21 cellular contexts compared by ENCODE assay signal in the genomic region with DNA sequence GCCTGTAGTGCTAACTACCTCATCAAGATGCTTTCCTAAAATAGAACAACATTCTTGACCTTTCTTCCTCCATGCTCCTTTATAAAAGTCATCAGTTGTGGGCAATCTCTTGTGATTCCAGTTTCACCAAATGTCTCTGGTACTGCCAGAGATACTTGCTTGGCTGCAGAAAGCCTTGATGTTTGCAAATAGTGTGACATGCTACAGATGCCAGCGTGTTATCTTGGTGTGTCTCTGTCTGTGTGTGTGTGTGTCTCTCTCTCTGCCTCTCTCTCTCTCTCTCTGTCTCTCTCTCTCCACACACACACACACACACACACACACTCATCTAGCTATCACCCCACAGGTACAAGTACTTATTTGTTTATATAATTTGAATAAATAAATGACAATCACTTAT.
A peak's percentile ranks its signal among the peaks of the same experiment; 100 is the strongest.
DNase-seq lines count a peak whose midpoint lies in the region; ATAC-seq, FAIRE-seq and TF ChIP-seq lines count a peak whose summit lies in the region.
"Had no signal": no experiment of that assay in that cellular context is flagged by ENCODE, and none has a peak within 500 bp of the region (broad histone marks: within the 10 kb centered on the region; RNA-seq: fewer than 3 reads in every experiment).

No MANE protein-coding gene starts in this region.

- H3K9ac ChIP-seq in astrocyte (ENCODE audit: low read length) = no peak overlapping the region
- H3K9ac ChIP-seq: KMS-11 had no signal

- H3K79me2 ChIP-seq in astrocyte (ENCODE audit: insufficient read depth, low read length) = no peaks in the 10 kb centered on the region

- no peaks in the 10 kb centered on the region for H3K9me3 Mint-ChIP-seq in astrocyte (ENCODE audit: unreplicated experiment)
- H3K9me3 Mint-ChIP-seq: CD8-positive, alpha-beta T cell; H9 had no signal

- H3K27me3 Mint-ChIP-seq in astrocyte (ENCODE audit: low read depth, unreplicated experiment) = no peaks in the 10 kb centered on the region

- no peak overlapping the region for H2AFZ ChIP-seq in astrocyte (ENCODE audit: low read depth, low read length)

- no peaks in the 10 kb centered on the region for H3K36me3 Mint-ChIP-seq in astrocyte (ENCODE audit: low read depth, unreplicated experiment)
- H3K36me3 Mint-ChIP-seq: CD8-positive, alpha-beta T cell had no signal

- ATAC-seq in HG03432 (IDR thresholded peaks at IDR 0.05; ENCODE audit: unreplicated experiment) = no peak
- ATAC-seq: CD8-positive, alpha-beta T cell; Right ventricle myocardium inferior had no signal

- H3K4me1 Mint-ChIP-seq in astrocyte (ENCODE audit: low read depth, unreplicated experiment) = peaks cover 3% of the 10 kb centered on the region

- H3K4me3 ChIP-seq in astrocyte (ENCODE audit: insufficient read depth, low read depth, low read length) = no peak overlapping the region
- H3K4me3 ChIP-seq: SJSA1 had no signal

- H3K9me3 ChIP-seq in astrocyte (ENCODE audit: insufficient read depth, low read depth, low read length) = no peaks in the 10 kb centered on the region
- H3K9me3 ChIP-seq: SJSA1 had no signal

- H3K27ac ChIP-seq in astrocyte (ENCODE audit: low read depth, low read length) = no peak overlapping the region
- H3K27ac ChIP-seq: KMS-11, SJSA1 had no signal

- FAIRE-seq in GM18507 (lab: Jason Lieb, UNC) (peak; percentile 74), astrocyte (lab: Jason Lieb, UNC) (peak; percentile 59), islet of Langerhans (lab: Jason Lieb, UNC) (peak; percentile 97)
- FAIRE-seq: G401.6 had no signal

- H4K20me1 ChIP-seq in astrocyte (ENCODE audit: insufficient read depth, low read length) = no peaks in the 10 kb centered on the region

- H3K27me3 ChIP-seq in astrocyte (ENCODE audit: insufficient read depth, low read length) = no peaks in the 10 kb centered on the region
- H3K27me3 ChIP-seq: SJSA1 had no signal

- TF ChIP-seq CTCF in astrocyte (IDR thresholded peaks at IDR 0.05; ENCODE audit: insufficient read depth, low read depth, low read length) = no peak

- DNase-seq in NCI-H82 (lab: John Stamatoyannopoulos, UW) (peak; percentile 32), NCI-H82 treated with DMSO at 0.1 percent for 48 hours (lab: John Stamatoyannopoulos, UW; ENCODE audit: unreplicated experiment) (no peak), GM18507 (ENCODE audit: extremely low spot score, insufficient read length, low read depth) (no peak), astrocyte (ENCODE audit: low read depth) (no peak), HCEC 1CT (no peak)
- no peak for DNase-seq in activated naive CD4-positive, alpha-beta T cell treated with anti-CD3 and anti-CD28 coated beads, Interleukin-2, amount 50 U/mL, for 16 hours
- DNase-seq: AML-193; C1 segment of cervical spinal cord; CD8-positive, alpha-beta T cell; H9; NCI-H1092 treated with DMSO at 0.1 percent for 48 hours; NCI-H1436 treated with DMSO at 0.1 percent for 48 hours; NCI-H1930; NCI-H2227 treated with DMSO at 0.1 percent for 48 hours; NCI-H510A treated with DMSO at 0.1 percent for 48 hours had no signal

- H3K4me3 Mint-ChIP-seq in astrocyte (ENCODE audit: unreplicated experiment) = no peak overlapping the region
- H3K4me3 Mint-ChIP-seq: CD8-positive, alpha-beta T cell; H9 had no signal

- no peaks in the 10 kb centered on the region for H3K4me1 ChIP-seq in astrocyte (ENCODE audit: insufficient read depth, low read length)
- H3K4me1 ChIP-seq: SJSA1 had no signal

- H3K36me3 ChIP-seq in astrocyte (ENCODE audit: insufficient read depth, low read length) = no peaks in the 10 kb centered on the region
- H3K36me3 ChIP-seq: SJSA1 had no signal

- H3K4me2 ChIP-seq in astrocyte (ENCODE audit: low read length) = no peak overlapping the region
- H3K4me2 ChIP-seq: KMS-11 had no signal

- no peak overlapping the region for H3K27ac Mint-ChIP-seq in astrocyte (ENCODE audit: unreplicated experiment)
- H3K27ac Mint-ChIP-seq: CD8-positive, alpha-beta T cell had no signal
